ENCODE assay signal across 34 cellular contexts in genomic region chr1:245404952-245405351, GRCh38.
"Had no signal": no experiment of that assay in that cellular context is flagged by ENCODE, and none has a peak within 500 bp of the region (broad histone marks: within the 10 kb centered on the region; RNA-seq: fewer than 3 reads in every experiment).

No MANE protein-coding gene starts in this region.

- H3K36me3 Mint-ChIP-seq: activated CD4-positive, alpha-beta memory T cell treated with anti-CD3 and anti-CD28 coated beads for 36 hours; activated naive CD4-positive, alpha-beta T cell treated with anti-CD3 and anti-CD28 coated beads, Interleukin-2, amount 50 U/mL, for 72 hours had no signal

- H3K4me3 Mint-ChIP-seq: activated B cell treated with CpG ODN at 0.5 μM for 24 hours; activated CD4-positive, alpha-beta memory T cell treated with anti-CD3 and anti-CD28 coated beads for 36 hours; activated naive CD4-positive, alpha-beta T cell treated with anti-CD3 and anti-CD28 coated beads for 36 hours; activated T-cell treated with anti-CD3 and anti-CD28 coated beads, Interleukin-2, amount 50 U/mL, for 4 hours; activated T-helper 1 cell treated with anti-CD3 and anti-CD28 coated beads, Interleukin-12 subunit alpha, Interleukin-12 subunit beta, Interleukin-2, Interleukin-4 antibody, amounts not matched to agents 30 ng/mL and 10 ng/mL and 1 ng/mL, durations not matched to agents 14 hours and 24 hours and 36 hours; T-helper 1 cell treated with Interleukin-12 subunit alpha and Interleukin-12 subunit beta and Interleukin-4 antibody, amounts not matched to agents 30 μg/mL and 1 μg/mL, for 36 hours; T-helper 2 cell treated with Interferon-gamma antibody and Interleukin-4, amounts not matched to agents 5 μg/mL and 100 μg/mL, for 36 hours had no signal

- H3K9me3 ChIP-seq: adrenal gland, body of pancreas, breast epithelium, colonic mucosa, Peyer's patch had no signal

- FAIRE-seq: astrocyte, TTC549 had no signal

- H3K4me3 ChIP-seq: adrenal gland, body of pancreas, breast epithelium, colonic mucosa, Peyer's patch had no signal

- ATAC-seq: activated naive CD4-positive, alpha-beta T cell treated with anti-CD3 and anti-CD28 coated beads, Interleukin-2, amount 50 U/mL, for 72 hours; activated T-cell treated with anti-CD3 and anti-CD28 coated beads, Interleukin-2, amount 50 U/mL, for 4 hours; body of pancreas; PC-3 had no signal

- H3K27ac Mint-ChIP-seq: activated B cell treated with CpG ODN at 0.5 μM for 24 hours; activated CD4-positive, alpha-beta memory T cell treated with anti-CD3 and anti-CD28 coated beads for 36 hours; activated naive CD4-positive, alpha-beta T cell treated with anti-CD3 and anti-CD28 coated beads for 36 hours; activated T-helper 1 cell treated with anti-CD3 and anti-CD28 coated beads, Interleukin-12 subunit alpha, Interleukin-12 subunit beta, Interleukin-2, Interleukin-4 antibody, amounts not matched to agents 30 ng/mL and 10 ng/mL and 1 ng/mL, durations not matched to agents 14 hours and 24 hours and 36 hours; T-helper 1 cell treated with Interleukin-12 subunit alpha and Interleukin-12 subunit beta and Interleukin-4 antibody, amounts not matched to agents 30 μg/mL and 1 μg/mL, for 36 hours; T-helper 2 cell treated with Interferon-gamma antibody and Interleukin-4, amounts not matched to agents 5 μg/mL and 100 μg/mL, for 36 hours had no signal

- H3K27ac ChIP-seq: adrenal gland, body of pancreas, breast epithelium, colonic mucosa, KMS-11, Peyer's patch had no signal

- H3K27me3 Mint-ChIP-seq: activated CD4-positive, alpha-beta memory T cell treated with anti-CD3 and anti-CD28 coated beads for 36 hours had no signal

- H3K9me3 Mint-ChIP-seq: activated B cell treated with CpG ODN at 0.5 μM for 24 hours; activated CD4-positive, alpha-beta memory T cell treated with anti-CD3 and anti-CD28 coated beads for 36 hours; activated naive CD4-positive, alpha-beta T cell treated with anti-CD3 and anti-CD28 coated beads for 36 hours; activated naive CD4-positive, alpha-beta T cell treated with anti-CD3 and anti-CD28 coated beads, Interleukin-2, amount 50 U/mL, for 72 hours; activated T-cell treated with anti-CD3 and anti-CD28 coated beads, Interleukin-2, amount 50 U/mL, for 4 hours; activated T-helper 1 cell treated with anti-CD3 and anti-CD28 coated beads, Interleukin-12 subunit alpha, Interleukin-12 subunit beta, Interleukin-2, Interleukin-4 antibody, amounts not matched to agents 30 ng/mL and 10 ng/mL and 1 ng/mL, durations not matched to agents 14 hours and 24 hours and 36 hours; T-helper 1 cell treated with Interleukin-12 subunit alpha and Interleukin-12 subunit beta and Interleukin-4 antibody, amounts not matched to agents 30 μg/mL and 1 μg/mL, for 36 hours; T-helper 2 cell treated with Interferon-gamma antibody and Interleukin-4, amounts not matched to agents 5 μg/mL and 100 μg/mL, for 36 hours had no signal

- H3K27me3 ChIP-seq: adrenal gland, body of pancreas, breast epithelium, colonic mucosa, Peyer's patch had no signal

- H3K4me1 Mint-ChIP-seq: activated B cell treated with CpG ODN at 0.5 μM for 24 hours had no signal

- DNase-seq: activated B cell treated with CpG ODN at 0.5 μM for 24 hours; activated CD4-positive, alpha-beta memory T cell treated with anti-CD3 and anti-CD28 coated beads for 36 hours; activated CD4-positive, alpha-beta T cell treated with anti-CD3 and anti-CD28 coated beads for 4 hours; activated CD4-positive, alpha-beta T cell treated with anti-CD3 and anti-CD28 coated beads, Interleukin-2, amount 50 U/mL, for 1 hour; activated CD4-positive, CD25-positive, alpha-beta regulatory T cell treated with anti-CD3 and anti-CD28 coated beads, Interleukin-2, amount 50 U/mL, for 72 hours; activated CD8-positive, alpha-beta memory T cell treated with anti-CD3 and anti-CD28 coated beads, Interleukin-2, amount 50 U/mL, for 4 hours; activated gamma-delta T cell treated with Interleukin-2 at 50 U/mL for 16 hours; activated naive CD4-positive, alpha-beta T cell treated with anti-CD3 and anti-CD28 coated beads for 36 hours; activated T-cell treated with anti-CD3 and anti-CD28 coated beads for 4 hours; activated T-cell treated with anti-CD3 and anti-CD28 coated beads, Interleukin-2, amount 50 U/mL, for 4 hours; adrenal gland; body of pancreas; central memory CD4-positive, alpha-beta T cell; colonic mucosa; MM.1S; MV-4-11; NCI-H1105; NCI-H1417 treated with DMSO at 0.1 percent for 48 hours; NCI-H187 treated with DMSO at 0.1 percent for 48 hours; NCI-H226; NCI-H446 treated with DMSO at 0.1 percent for 48 hours; NK-92 treated with Interleukin-12 subunit alpha and Interleukin-12 subunit beta, amount 100 ng/mL, for 24 hours; PC-3; Peyer's patch; RPMI8226; SIG-M5 had no signal

- H3K36me3 ChIP-seq: adrenal gland, breast epithelium, colonic mucosa, Peyer's patch had no signal
